Comparison of ENCODE assay signal across 12 cellular contexts in the genomic region with DNA sequence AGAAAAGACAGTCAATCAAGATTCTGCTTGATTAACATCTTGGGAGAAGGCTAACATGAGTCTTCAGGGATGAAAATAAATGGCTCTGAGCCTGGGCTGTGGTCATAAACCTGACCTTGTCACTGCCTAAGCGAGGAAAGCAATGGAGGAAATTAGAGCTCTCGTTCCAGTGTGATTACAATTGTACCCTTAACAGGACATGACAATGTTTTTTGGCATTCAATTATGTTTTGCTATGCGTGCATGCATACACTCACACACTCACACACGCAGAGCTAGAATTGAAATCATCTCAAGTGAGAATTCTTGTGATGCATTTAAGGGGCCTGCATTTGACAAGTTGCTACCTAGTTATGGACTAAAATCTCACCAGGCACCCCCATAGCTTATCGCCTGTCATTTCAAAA. TPM values are rescaled to one million over a fixed set of nuclear protein-coding genes. Genes with fewer than 3 reads are reported as not detected.
A peak's percentile ranks its signal among the peaks of the same experiment; 100 is the strongest.
DNase-seq lines count a peak whose midpoint lies in the region; ATAC-seq and TF ChIP-seq lines count a peak whose summit lies in the region.
"Had no signal": no experiment of that assay in that cellular context is flagged by ENCODE, and none has a peak within 500 bp of the region (broad histone marks: within the 10 kb centered on the region; RNA-seq: fewer than 3 reads in every experiment).

No MANE protein-coding gene starts in this region.

- H3K27me3 ChIP-seq in endocrine pancreas (ENCODE audit: control insufficient read depth, insufficient read depth, low read length): no peaks in the 10 kb centered on the region
- H3K27me3 ChIP-seq: ovary had no signal

- peak; percentile 68 for DNase-seq in AG10803 (ENCODE audit: low read depth)
- DNase-seq in nephron progenitor cell: no peak
- no peak for DNase-seq in GM20000 (ENCODE audit: low spot score)
- DNase-seq in Calu3: no peak
- DNase-seq: activated CD4-positive, CD25-positive, alpha-beta regulatory T cell treated with anti-CD3 and anti-CD28 coated beads, Interleukin-2, amount 50 U/mL, for 72 hours; ovary had no signal

- H3K4me3 Mint-ChIP-seq in nephron progenitor cell: no peak overlapping the region
- H3K4me3 Mint-ChIP-seq in Calu3 (ENCODE audit: low read depth, unreplicated experiment): no peak overlapping the region

- peak overlapping the region; percentile 49 for H3K4me3 ChIP-seq in AG10803 (ENCODE audit: low read length)
- H3K4me3 ChIP-seq in endocrine pancreas (ENCODE audit: control insufficient read depth, insufficient read depth, low read length): peak overlapping the region; percentile 78
- H3K4me3 ChIP-seq: ovary had no signal

- TF ChIP-seq CTCF in AG10803 (conservative IDR thresholded peaks at IDR 0.05; ENCODE audit: low read length) (no peak), nephron progenitor cell (IDR thresholded peaks at IDR 0.05) (no peak), GM20000 (IDR thresholded peaks at IDR 0.05; ENCODE audit: extremely low read depth, missing control alignments) (no peak), Calu3 (IDR thresholded peaks at IDR 0.05; ENCODE audit: unreplicated experiment) (no peak)

- H3K9ac ChIP-seq in endocrine pancreas (ENCODE audit: control insufficient read depth, insufficient read depth, low read length): no peak overlapping the region

- H3K9me3 Mint-ChIP-seq in nephron progenitor cell (no peaks in the 10 kb centered on the region), Calu3 (ENCODE audit: low read depth, unreplicated experiment) (no peaks in the 10 kb centered on the region)

- BruUV-seq in Calu3 (replicated peaks; lab: Mats Ljungman, UMichigan): no TSS peak

- H3K36me3 Mint-ChIP-seq in nephron progenitor cell (ENCODE audit: low read depth) (no peaks in the 10 kb centered on the region), Calu3 (ENCODE audit: insufficient read depth, unreplicated experiment) (no peaks in the 10 kb centered on the region)

- peaks cover 5% of the 10 kb centered on the region for H3K4me1 ChIP-seq in endocrine pancreas (ENCODE audit: control insufficient read depth, insufficient read depth, low read length)

- CTCF ChIA-PET in Calu3 (lab: Charles Lee): interaction anchor here (0.7 to 1.0 kb wide), 2 partner anchors 16 to 205 kb away, joined by 4 to 7 read pairs; no protein-coding TSS in a partner anchor

- peaks cover 3% of the 10 kb centered on the region for H3K27me3 Mint-ChIP-seq in nephron progenitor cell (ENCODE audit: low read depth, poor library complexity)
- peaks cover 14% of the 10 kb centered on the region for H3K27me3 Mint-ChIP-seq in Calu3 (ENCODE audit: unreplicated experiment)

- H3K27ac Mint-ChIP-seq in nephron progenitor cell: no peak overlapping the region
- H3K27ac Mint-ChIP-seq in Calu3 (ENCODE audit: unreplicated experiment): no peak overlapping the region

- ATAC-seq in GM19395 (IDR thresholded peaks at IDR 0.05; ENCODE audit: unreplicated experiment) (peak; percentile 13), HG03354 (IDR thresholded peaks at IDR 0.05; ENCODE audit: poor library complexity, severe bottlenecking, unreplicated experiment) (peak; percentile 11), HG03045 (IDR thresholded peaks at IDR 0.05; ENCODE audit: unreplicated experiment) (no peak)

- intact Hi-C loops in Calu3 (cut with micrococcal nuclease; ENCODE audit: unreplicated experiment): no loop called here

- H3K4me1 Mint-ChIP-seq in nephron progenitor cell (no peaks in the 10 kb centered on the region), Calu3 (ENCODE audit: low read depth, unreplicated experiment) (no peaks in the 10 kb centered on the region)

- H3K9me3 ChIP-seq in endocrine pancreas (ENCODE audit: control insufficient read depth, low read length): no peaks in the 10 kb centered on the region
- H3K9me3 ChIP-seq: ovary had no signal

- no peaks in the 10 kb centered on the region for H3K36me3 ChIP-seq in endocrine pancreas (ENCODE audit: control insufficient read depth, insufficient read depth, low read length)
- H3K36me3 ChIP-seq: ovary had no signal

RNA-seq across cellular contexts. Expression of a gene that starts 24.1 kb away (rescaled TPM):
- total RNA-seq in Calu3 (2022): not detected in 2 replicates
- total RNA-seq: G401, ureter had no signal

RNA-seq across cellular contexts. Expression of a gene that starts 34.4 kb away (rescaled TPM):
- not detected in 2 replicates for total RNA-seq in Calu3 (2022)
- total RNA-seq: G401, ovary, ureter had no signal
